In genomic region chrX:54044877-54045328, GRCh38 we compare ENCODE assay signal across 8 cellular contexts. TPM values are rescaled to one million over a fixed set of nuclear protein-coding genes. Genes with fewer than 3 reads are reported as not detected.
DNase-seq lines count a peak whose midpoint lies in the region; ATAC-seq, FAIRE-seq and TF ChIP-seq lines count a peak whose summit lies in the region.

No MANE protein-coding gene starts in this region.

- TF ChIP-seq CTCF in cardiac fibroblast (IDR thresholded peaks at IDR 0.05; ENCODE audit: low read depth, low read length) (no peak), mucosa of descending colon (IDR thresholded peaks at IDR 0.05) (no peak)

- no peaks in the 10 kb centered on the region for H3K27me3 ChIP-seq in MG63

- H3K36me3 ChIP-seq in MG63 (peaks cover 3% of the 10 kb centered on the region; the same call in 1 of the 2 replicates), mucosa of descending colon (ENCODE audit: low read depth) (no peaks in the 10 kb centered on the region)

- H3K9me3 ChIP-seq in MG63 (no peaks in the 10 kb centered on the region), mucosa of descending colon (no peaks in the 10 kb centered on the region)

- ATAC-seq in mucosa of descending colon: peak; percentile 5
- ATAC-seq in GM18870 (IDR thresholded peaks at IDR 0.05; ENCODE audit: unreplicated experiment): no peak

- 0 out of 2 replicates have a peak, but pooled peaks have one; percentile 42 for TF ChIP-seq POLR2A in GM12891 (IDR thresholded peaks at IDR 0.05; ENCODE audit: low read depth, low read length)

- H3K4me3 ChIP-seq in MG63 (peak overlapping the region; percentile 82), cardiac fibroblast (replicated peaks in 1 of 2; ENCODE audit: low read depth in 2 of 2, low read length in 2 of 2) (peak overlapping the region; percentile 41 to 66), mucosa of descending colon (no peak overlapping the region)

- DNase-seq in GM12891 (ENCODE audit: insufficient read length, low spot score): no peak
- DNase-seq in MG63: no peak
- no peak for DNase-seq in cardiac fibroblast (ENCODE audit: low read depth in 2 of 2)
- no peak for DNase-seq in mucosa of descending colon
- DNase-seq in stimulated activated CD4-positive, alpha-beta T cell treated with anti-CD3 and anti-CD28 coated beads, Interleukin-1b, Interleukin-23, amount 100 ng/mL, for 48 hours: no peak
- DNase-seq in activated CD4-positive, alpha-beta T cell treated with anti-CD3 and anti-CD28 coated beads, Interleukin-2, amount 50 U/mL, for 48 hours: no peak
- DNase-seq in stimulated activated CD4-positive, alpha-beta T cell treated with anti-CD3 and anti-CD28 coated beads, Interleukin-4, amount 100 ng/mL, for 24 hours: no peak

- no peak for FAIRE-seq in GM12891 (lab: Jason Lieb, UNC)

- H3K4me1 ChIP-seq in mucosa of descending colon (ENCODE audit: low read depth): no peaks in the 10 kb centered on the region

- intact Hi-C loops in mucosa of descending colon (cut with DNase I, micrococcal nuclease): no loop called here

TF ChIP-seq in GM12891, 5 proteins besides CTCF, POLR2A, EP300 and RAD21:
- TF ChIP-seq PAX5 (IDR thresholded peaks at IDR 0.05; ENCODE audit: insufficient read depth, low read length, severe bottlenecking): no peak
- TF ChIP-seq TAF1 (IDR thresholded peaks at IDR 0.05; ENCODE audit: low read depth, low read length): no peak
- TF ChIP-seq POU2F2 (IDR thresholded peaks at IDR 0.05; ENCODE audit: low read depth, low read length): no peak
- TF ChIP-seq POLR2AphosphoS5 (IDR thresholded peaks at IDR 0.05; ENCODE audit: low read depth, low read length): no peak
- TF ChIP-seq SPI1 (IDR thresholded peaks at IDR 0.05; ENCODE audit: low read depth, low read length): no peak

RNA-seq across cellular contexts. Expression of gene PHF8, which starts 0.6 kb away (rescaled TPM):
- 11.3 TPM for polyA plus RNA-seq in GM12891 (2012; ENCODE audit: low read depth, missing spikeins)
- total RNA-seq in MG63 (2014; rRNA removed; shearing (Covaris generic); ENCODE audit: low replicate concordance): 4.0 and 6.7 TPM in 2 replicates
- total RNA-seq in mucosa of descending colon: 10 to 100 TPM; 23.1 to 36.8 (median 29.8) TPM
